In the genomic region with DNA sequence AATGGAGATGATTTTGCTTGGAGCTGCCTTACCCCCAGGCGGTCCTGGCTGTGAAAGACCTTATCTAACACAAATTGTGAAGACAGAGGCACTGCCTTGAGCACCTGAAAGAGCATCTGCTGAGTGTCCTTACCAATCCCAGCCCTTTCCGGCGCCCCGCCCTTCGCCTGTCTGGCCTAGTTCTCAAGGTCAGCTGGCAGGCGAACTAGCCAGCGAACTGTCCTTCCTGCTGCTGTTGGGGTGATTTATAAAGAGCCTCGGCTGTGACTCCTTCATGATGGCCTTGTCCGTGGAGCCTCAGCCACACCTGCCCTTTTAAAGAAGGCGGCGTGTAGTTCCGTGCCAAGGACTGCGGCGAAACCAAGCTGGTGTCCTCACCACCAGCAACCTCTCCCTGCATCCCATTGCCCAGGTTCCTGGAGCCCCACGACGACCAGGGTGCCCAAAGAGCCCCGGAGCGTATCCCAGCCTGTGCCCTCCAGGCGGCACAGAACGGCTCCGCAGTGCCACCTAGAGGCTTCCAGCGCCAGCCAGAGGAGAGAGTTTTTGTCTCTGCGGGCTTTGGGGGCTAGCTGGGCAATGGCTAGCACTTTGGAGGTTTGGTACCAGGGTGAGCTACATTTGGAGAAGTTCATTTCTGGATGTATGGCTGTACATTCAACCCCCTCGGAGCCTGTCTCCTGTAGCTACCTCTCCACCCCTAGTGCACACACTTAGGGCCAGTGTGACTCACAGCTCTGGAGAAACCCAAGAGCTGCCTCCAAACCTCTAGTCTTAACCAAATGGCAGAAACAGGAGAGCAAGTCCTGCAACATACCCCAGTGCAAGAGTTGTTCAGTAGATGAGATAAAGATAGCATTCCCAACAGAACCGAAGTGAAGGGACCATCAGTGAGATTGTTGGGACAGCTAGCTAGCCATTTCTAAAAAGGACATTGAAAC, we compare ENCODE assay signal across 9 cellular contexts. TPM values are rescaled to one million over a fixed set of nuclear protein-coding genes. Genes with fewer than 3 reads are reported as not detected.
DNase-seq lines count a peak whose midpoint lies in the region; ATAC-seq and TF ChIP-seq lines count a peak whose summit lies in the region.
"Had no signal": no experiment of that assay in that cellular context is flagged by ENCODE, and none has a peak within 500 bp of the region (broad histone marks: within the 10 kb centered on the region; RNA-seq: fewer than 3 reads in every experiment).

No MANE protein-coding gene starts in this region.

- H3K4me2 ChIP-seq in OCI-LY7 (ENCODE audit: low read length) (no peak overlapping the region), skeletal muscle satellite cell (ENCODE audit: low read length) (peak overlapping the region; percentile 61)
- H3K4me2 ChIP-seq: BLaER1 had no signal

- H3K9me3 ChIP-seq in OCI-LY7 (ENCODE audit: low read length) = no peaks in the 10 kb centered on the region
- no peaks in the 10 kb centered on the region for H3K9me3 ChIP-seq in heart left ventricle
- no peaks in the 10 kb centered on the region for H3K9me3 ChIP-seq in skeletal muscle satellite cell (replicated peaks; ENCODE audit: low read length)
- H3K9me3 ChIP-seq: BLaER1 had no signal

- CTCF ChIA-PET in OCI-LY7 (lab: Charles Lee; ENCODE audit: unreplicated experiment) = interaction anchor here (0.5 kb wide), 1 partner anchor 208 kb away, joined by 3 read pairs; no protein-coding TSS in a partner anchor

- BruUV-seq in OCI-LY7 (replicated peaks; lab: Mats Ljungman, UMichigan) = no TSS peak

- no peaks in the 10 kb centered on the region for H3K9me2 ChIP-seq in OCI-LY7 (ENCODE audit: insufficient read depth, low read length)

- DNase-seq in NCI-H1436 (lab: John Stamatoyannopoulos, UW) = peak; percentile 12
- DNase-seq in NCI-H1436 treated with DMSO at 0.1 percent for 48 hours (lab: John Stamatoyannopoulos, UW) = no peak
- DNase-seq in OCI-LY7 (ENCODE audit: low spot score) = peak; percentile 2
- peak; percentile 13 for DNase-seq in activated T-helper 9 cell treated with anti-CD3 and anti-CD28 coated beads, Interleukin-2, amount 50 U/mL, for 16 hours (ENCODE audit: low read depth)
- DNase-seq in heart left ventricle = peak in 1 of 5 donors; percentile 44

- peaks cover 0 to 27% (median 0%) of the 10 kb centered on the region in 9 donors for H3K27me3 ChIP-seq in heart left ventricle
- no peaks in the 10 kb centered on the region for H3K27me3 ChIP-seq in skeletal muscle satellite cell (ENCODE audit: control insufficient read depth, insufficient read depth, low read length)

- H3K79me2 ChIP-seq in OCI-LY7 (ENCODE audit: insufficient read depth, low read depth, low read length) = no peaks in the 10 kb centered on the region

- H4K20me1 ChIP-seq in OCI-LY7 (ENCODE audit: insufficient read depth, low read length) = no peaks in the 10 kb centered on the region
- H4K20me1 ChIP-seq: BLaER1 had no signal

- no peak overlapping the region for H2AFZ ChIP-seq in OCI-LY7 (ENCODE audit: low read length)

- H3K27ac ChIP-seq in OCI-LY7 (ENCODE audit: low read depth, low read length, poor library complexity, severe bottlenecking) (no peak overlapping the region), heart left ventricle (no peak overlapping the region)
- H3K27ac ChIP-seq: BLaER1 had no signal

- intact Hi-C loops in OCI-LY7 (cut with micrococcal nuclease; ENCODE audit: unreplicated experiment) (no loop called here), heart left ventricle (cut with DNase I) (loop anchor here in 7 of 10 donors (5.0 to 10.0 kb wide), 2 partner anchors 205 to 208 kb away; no protein-coding TSS in a partner anchor)

- TF ChIP-seq CTCF in OCI-LY7 (conservative IDR thresholded peaks at IDR 0.05; ENCODE audit: low read length) (peak; percentile 65), heart left ventricle (IDR thresholded peaks at IDR 0.05) (peak; percentile 25 to 60 (median 48))

- H3K9ac ChIP-seq in skeletal muscle satellite cell (ENCODE audit: low read depth, low read length) = no peak overlapping the region
- H3K9ac ChIP-seq: BLaER1 had no signal

- H3K4me3 ChIP-seq in OCI-LY7 (ENCODE audit: low read depth, low read length, poor library complexity, severe bottlenecking) (no peak overlapping the region), heart left ventricle (peak overlapping the region in 2 of 12 donors; percentile 6 to 15), skeletal muscle satellite cell (ENCODE audit: low read length) (no peak overlapping the region)
- H3K4me3 ChIP-seq: BLaER1 had no signal

- 9 to 25% (median 15%) methylated on average over 11 to 25 of the region's 25 CpGs for WGBS in heart left ventricle, 4 donors

- no peak for TF ChIP-seq POLR2A in heart left ventricle (IDR thresholded peaks at IDR 0.05)

- H3K36me3 ChIP-seq in OCI-LY7 (ENCODE audit: insufficient read depth, low read length) (no peaks in the 10 kb centered on the region), heart left ventricle (no peaks in the 10 kb centered on the region), skeletal muscle satellite cell (ENCODE audit: insufficient read depth, low read length) (no peaks in the 10 kb centered on the region)
- H3K36me3 ChIP-seq: BLaER1 had no signal

- no peaks in the 10 kb centered on the region for H3K4me1 ChIP-seq in OCI-LY7 (ENCODE audit: insufficient read depth, low read length, poor library complexity, severe bottlenecking)
- H3K4me1 ChIP-seq in heart left ventricle = no peaks in the 10 kb centered on the region
- H3K4me1 ChIP-seq in skeletal muscle satellite cell (ENCODE audit: control insufficient read depth, insufficient read depth, low read length) = no peaks in the 10 kb centered on the region
- H3K4me1 ChIP-seq: BLaER1 had no signal

- ATAC-seq in HG02642 (IDR thresholded peaks at IDR 0.05; ENCODE audit: poor library complexity, unreplicated experiment) = peak; percentile 74
- ATAC-seq in heart left ventricle = peak in 3 of 4 donors; percentile 58 to 77 (median 59)
- no peak for ATAC-seq in HG03196 (IDR thresholded peaks at IDR 0.05; ENCODE audit: unreplicated experiment)

- POLR2A ChIA-PET in OCI-LY7 (lab: Charles Lee) = no interaction called here

RNA-seq across cellular contexts. Expression of a gene that starts 36.8 kb away (rescaled TPM):
- total RNA-seq in OCI-LY7 (2014; rRNA removed; shearing (Covaris generic)) = 26.1 and 33.7 TPM in 2 replicates
- 48.1 and 50.2 TPM in 2 replicates for total RNA-seq in OCI-LY7 (2022)
- total RNA-seq in heart left ventricle = 10 to 100 TPM; 13.9 to 25.8 (median 21.1) TPM
- 10 to 100 TPM in 1 of 2 donors, 1 to 10 TPM in 1; 5.7 to 12.4 TPM for polyA plus RNA-seq in heart left ventricle
- 59.8 and 71.2 TPM in 2 replicates for total RNA-seq in skeletal muscle satellite cell (2012; rRNA removed)
